19 cellular contexts compared by ENCODE assay signal in the genomic region with DNA sequence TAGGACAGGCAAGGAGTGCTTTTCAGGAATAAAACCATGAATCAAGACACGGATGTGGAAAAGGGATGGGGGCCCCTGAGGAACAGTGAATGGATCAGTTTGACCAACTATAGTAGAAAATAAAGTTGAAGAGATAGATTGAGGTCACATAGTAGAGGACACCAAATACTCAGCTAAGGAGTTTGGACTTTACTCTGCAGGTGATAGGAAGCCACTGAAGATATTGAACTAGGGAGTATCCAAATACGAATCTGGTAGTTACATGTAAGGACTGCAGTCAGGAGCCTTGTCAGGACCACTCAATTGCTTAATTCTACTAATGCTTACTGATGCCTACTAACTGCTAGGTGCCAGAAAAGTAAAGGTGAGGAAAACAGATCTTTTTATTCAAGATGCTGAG. TPM values are rescaled to one million over a fixed set of nuclear protein-coding genes. Genes with fewer than 3 reads are reported as not detected.
DNase-seq lines count a peak whose midpoint lies in the region; ATAC-seq and TF ChIP-seq lines count a peak whose summit lies in the region.
"Had no signal": no experiment of that assay in that cellular context is flagged by ENCODE, and none has a peak within 500 bp of the region (broad histone marks: within the 10 kb centered on the region; RNA-seq: fewer than 3 reads in every experiment).

No MANE protein-coding gene starts in this region.

- CTCF ChIA-PET in Caco-2 (lab: Charles Lee), result no interaction called here

- no peaks in the 10 kb centered on the region for H3K9me3 Mint-ChIP-seq in Caco-2 (ENCODE audit: unreplicated experiment)
- H3K9me3 Mint-ChIP-seq in GM23338, result no peaks in the 10 kb centered on the region
- H3K9me3 Mint-ChIP-seq: CD14-positive monocyte had no signal

- WGBS in right lobe of liver (ENCODE audit: insufficient coverage, low coverage, low lambda C conversion rate, missing lambda C conversion rate), result 34% methylated on average over 2 of the region's 2 CpGs
- 74% methylated on average over 2 of the region's 2 CpGs for WGBS in prostate gland
- WGBS in neuronal stem cell (ENCODE audit: extremely low coverage in 2 of 2, insufficient read length in 2 of 2, insufficient replicate concordance in 1 of 2), 2 donors, result no CpG with 5 or more reads among the region's 2 CpGs

- no peak overlapping the region for H3K14ac ChIP-seq in neuronal stem cell (ENCODE audit: low read length)

- no peaks in the 10 kb centered on the region for H3K79me2 ChIP-seq in GM23338 (replicated peaks; ENCODE audit: insufficient read depth)

- no peaks in the 10 kb centered on the region for H3F3A ChIP-seq in GM23338 (replicated peaks; ENCODE audit: low read depth)

- intact Hi-C loops in Caco-2 (cut with micrococcal nuclease; ENCODE audit: unreplicated experiment) (loop anchor here (5.0 kb wide), 1 partner anchor 39 kb away; no protein-coding TSS in a partner anchor), right lobe of liver (cut with DNase I) (no loop called here), prostate gland (cut with DNase I) (no loop called here)

- no peak overlapping the region for H2BK120ac ChIP-seq in neuronal stem cell (ENCODE audit: low read depth, low read length)

- DNase-seq in Caco-2 (no peak), right lobe of liver (no peak), prostate gland (ENCODE audit: low spot score) (no peak), GM23338 (ENCODE audit: low spot score) (no peak), neuronal stem cell (ENCODE audit: low spot score) (no peak), omental fat pad (ENCODE audit: low spot score) (no peak), globus pallidus (ENCODE audit: low spot score) (no peak)
- DNase-seq: DMS79, H7, Karpas-422, NCI-H187, NCI-H446 treated with DMSO at 0.1 percent for 48 hours, NCI-H526 treated with DMSO at 0.1 percent for 48 hours, OCI-M1, SHP77 treated with DMSO at 0.1 percent for 48 hours had no signal

- ATAC-seq in right lobe of liver (peak; percentile 34 to 43 (median 40)), GM23338 (no peak), omental fat pad (ENCODE audit: low FRiP score) (no peak)
- ATAC-seq: A549 had no signal

- H3K27me3 Mint-ChIP-seq in Caco-2 (ENCODE audit: insufficient read depth, unreplicated experiment), result no peaks in the 10 kb centered on the region
- H3K27me3 Mint-ChIP-seq in GM23338 (ENCODE audit: insufficient read depth, low read depth, poor library complexity), result peaks cover 2% of the 10 kb centered on the region
- H3K27me3 Mint-ChIP-seq: B cell had no signal

- H3K9ac ChIP-seq in duodenal mucosa (ENCODE audit: low read depth in 1 of 2, low read length in 2 of 2), result peak overlapping the region; percentile 4 to 15
- no peak overlapping the region for H3K9ac ChIP-seq in neuronal stem cell (ENCODE audit: low read depth, low read length, poor library complexity)

- no TSS peak for BruUV-seq in Caco-2 (replicated peaks; lab: Mats Ljungman, UMichigan)

- no peak overlapping the region for H2BK5ac ChIP-seq in neuronal stem cell (ENCODE audit: low read length)

- H4K20me1 ChIP-seq in GM23338 (replicated peaks; ENCODE audit: insufficient read depth), result no peaks in the 10 kb centered on the region; the same call in 1 of the 2 replicates

- no peak overlapping the region for H2AFZ ChIP-seq in GM23338
- no peak overlapping the region for H2AFZ ChIP-seq in neuronal stem cell (ENCODE audit: low read length)

- H3K4me1 Mint-ChIP-seq in Caco-2 (ENCODE audit: low read depth, unreplicated experiment) (peaks cover 27% of the 10 kb centered on the region), GM23338 (no peaks in the 10 kb centered on the region)
- H3K4me1 Mint-ChIP-seq: CD14-positive monocyte had no signal

- no peaks in the 10 kb centered on the region for H3K79me1 ChIP-seq in neuronal stem cell (ENCODE audit: low read depth, low read length)

- H3K27ac Mint-ChIP-seq in Caco-2 (ENCODE audit: unreplicated experiment) (peak overlapping the region; percentile 60), GM23338 (no peak overlapping the region)
- H3K27ac Mint-ChIP-seq: B cell had no signal

- TF ChIP-seq POLR2A in right lobe of liver (IDR thresholded peaks at IDR 0.05) (no peak), prostate gland (IDR thresholded peaks at IDR 0.05) (no peak)

- H2BK15ac ChIP-seq in neuronal stem cell (ENCODE audit: low read length), result no peak overlapping the region

- H3K4me2 ChIP-seq in GM23338 (no peak overlapping the region), neuronal stem cell (ENCODE audit: insufficient read depth, low read length, poor library complexity, severe bottlenecking) (no peak overlapping the region)

- H3K9me3 ChIP-seq in Caco-2 (no peaks in the 10 kb centered on the region), duodenal mucosa (ENCODE audit: control insufficient read depth in 1 of 2, low read length in 2 of 2) (no peaks in the 10 kb centered on the region), right lobe of liver (no peaks in the 10 kb centered on the region), prostate gland (no peaks in the 10 kb centered on the region), neuronal stem cell (replicated peaks in 1 of 2; ENCODE audit: control insufficient read depth in 2 of 2, insufficient read depth in 1 of 2, low read depth in 1 of 2, low read length in 2 of 2) (no peaks in the 10 kb centered on the region)
- H3K9me3 ChIP-seq: A549 had no signal

- H3K36me3 Mint-ChIP-seq in Caco-2 (ENCODE audit: insufficient read depth, unreplicated experiment), result no peaks in the 10 kb centered on the region
- H3K36me3 Mint-ChIP-seq in GM23338 (ENCODE audit: low read depth), result no peaks in the 10 kb centered on the region

- no peak overlapping the region for H4K8ac ChIP-seq in neuronal stem cell (ENCODE audit: low read depth, low read length)

- H3K4me3 ChIP-seq in Caco-2 (ENCODE audit: low read depth, low read length) (no peak overlapping the region), duodenal mucosa (ENCODE audit: low read depth in 1 of 2, low read length in 2 of 2) (peak overlapping the region in 1 of 2 donors; percentile 0), right lobe of liver (no peak overlapping the region), prostate gland (no peak overlapping the region), GM23338 (no peak overlapping the region), neuronal stem cell (ENCODE audit: low read length in 2 of 2) (no peak overlapping the region)
- H3K4me3 ChIP-seq: A549 had no signal

- no peak overlapping the region for H2AK5ac ChIP-seq in neuronal stem cell (ENCODE audit: low read depth, low read length)

- H4K91ac ChIP-seq in neuronal stem cell (ENCODE audit: low read depth, low read length, poor library complexity), result no peak overlapping the region

- no peaks in the 10 kb centered on the region for H3K27me3 ChIP-seq in Caco-2 (replicated peaks; ENCODE audit: control insufficient read depth, insufficient read depth, low read length)
- no peaks in the 10 kb centered on the region for H3K27me3 ChIP-seq in duodenal mucosa (ENCODE audit: control insufficient read depth in 1 of 2, insufficient read depth in 2 of 2, low read length in 2 of 2)
- no peaks in the 10 kb centered on the region for H3K27me3 ChIP-seq in right lobe of liver
- H3K27me3 ChIP-seq in prostate gland (replicated peaks; ENCODE audit: insufficient read depth), result no peaks in the 10 kb centered on the region
- H3K27me3 ChIP-seq in GM23338 (ENCODE audit: insufficient read depth), result no peaks in the 10 kb centered on the region
- no peaks in the 10 kb centered on the region for H3K27me3 ChIP-seq in neuronal stem cell (ENCODE audit: control insufficient read depth in 3 of 3, insufficient read depth in 3 of 3, low read depth in 1 of 3, low read length in 3 of 3)

- no peaks in the 10 kb centered on the region for H3K36me3 ChIP-seq in Caco-2 (ENCODE audit: control insufficient read depth, insufficient read depth, low read length)
- H3K36me3 ChIP-seq in duodenal mucosa (ENCODE audit: control insufficient read depth in 1 of 2, insufficient read depth in 2 of 2, low read length in 2 of 2), result peaks cover 0 to 9% of the 10 kb centered on the region in 2 donors
- H3K36me3 ChIP-seq in right lobe of liver, result no peaks in the 10 kb centered on the region
- H3K36me3 ChIP-seq in prostate gland, result no peaks in the 10 kb centered on the region
- no peaks in the 10 kb centered on the region for H3K36me3 ChIP-seq in GM23338 (ENCODE audit: insufficient read depth)
- peaks cover 2 to 5% of the 10 kb centered on the region in 2 donors for H3K36me3 ChIP-seq in neuronal stem cell (replicated peaks in 1 of 2; ENCODE audit: control insufficient read depth in 2 of 2, insufficient read depth in 2 of 2, low read length in 2 of 2)

- POLR2A ChIA-PET in Caco-2 (lab: Charles Lee), result no interaction called here

- H3K4me3 Mint-ChIP-seq in Caco-2 (ENCODE audit: unreplicated experiment) (no peak overlapping the region), GM23338 (no peak overlapping the region)
- H3K4me3 Mint-ChIP-seq: B cell, CD14-positive monocyte had no signal

- H2BK12ac ChIP-seq in neuronal stem cell (ENCODE audit: low read length), result no peak overlapping the region

- H3K9me2 ChIP-seq in GM23338 (ENCODE audit: insufficient read depth), result no peaks in the 10 kb centered on the region

- peak overlapping the region; percentile 26 for H3K27ac ChIP-seq in duodenal mucosa (ENCODE audit: low read depth, low read length)
- H3K27ac ChIP-seq in right lobe of liver, result peak overlapping the region in 2 of 3 donors; percentile 93 to 95
- H3K27ac ChIP-seq in prostate gland, result peak overlapping the region; percentile 46 to 54
- H3K27ac ChIP-seq in GM23338 (ENCODE audit: low read depth), result no peak overlapping the region
- H3K27ac ChIP-seq in neuronal stem cell (replicated peaks; ENCODE audit: low read length), result no peak overlapping the region

- no peak overlapping the region for H3K18ac ChIP-seq in neuronal stem cell (ENCODE audit: low read length)

- H3K4ac ChIP-seq in neuronal stem cell (ENCODE audit: low read length), result no peak overlapping the region

- H3K23ac ChIP-seq in neuronal stem cell (ENCODE audit: low read depth, low read length, poor library complexity), result no peak overlapping the region

- TF ChIP-seq CTCF in Caco-2 (IDR thresholded peaks at IDR 0.05; ENCODE audit: insufficient read depth in 1 of 2, low read depth in 1 of 2, low read length in 1 of 2, severe bottlenecking in 1 of 2, unreplicated experiment in 1 of 2) (no peak), right lobe of liver (IDR thresholded peaks at IDR 0.05) (no peak), prostate gland (IDR thresholded peaks at IDR 0.05) (no peak), GM23338 (conservative IDR thresholded peaks at IDR 0.05; ENCODE audit: low read depth in 2 of 2) (no peak), omental fat pad (IDR thresholded peaks at IDR 0.05) (no peak)

- peaks cover 41% of the 10 kb centered on the region for H3K4me1 ChIP-seq in Caco-2
- H3K4me1 ChIP-seq in duodenal mucosa (ENCODE audit: control insufficient read depth in 1 of 2, insufficient read depth in 2 of 2, low read length in 2 of 2), result peaks cover 19 to 22% of the 10 kb centered on the region in 2 donors
- H3K4me1 ChIP-seq in right lobe of liver, result peaks cover 0 to 35% (median 14%) of the 10 kb centered on the region in 4 donors
- peaks cover 5% of the 10 kb centered on the region for H3K4me1 ChIP-seq in prostate gland (replicated peaks)
- no peaks in the 10 kb centered on the region for H3K4me1 ChIP-seq in GM23338 (ENCODE audit: insufficient read depth)
- H3K4me1 ChIP-seq in neuronal stem cell (ENCODE audit: control insufficient read depth in 2 of 2, insufficient read depth in 1 of 2, low read depth in 1 of 2, low read length in 2 of 2), result no peaks in the 10 kb centered on the region

RNA-seq across cellular contexts. Expression of a gene that starts 20.4 kb away (rescaled TPM):
- 9.1 and 9.3 TPM in 2 replicates for total RNA-seq in Caco-2 (2022)
- 100 to 1,000 TPM in 4 of 6 experiments, 10 to 100 TPM in 2; 96.6 to 334 (median 150) TPM for total RNA-seq in right lobe of liver
- total RNA-seq in prostate gland, result 10 to 100 TPM; 33.4 to 63.6 TPM
- 5.5 and 7.9 TPM in 2 replicates for total RNA-seq in GM23338 (2014; rRNA removed; shearing (Covaris generic))
- 3.5 and 4.6 TPM in 2 replicates for polyA plus RNA-seq in GM23338 (2016; fragmentation: Nextera tagmentation; extraction: Ambion mirVana)
- polyA plus RNA-seq in neuronal stem cell (2013, experiment 1 of 2), result 8.4 TPM
- 8.0 TPM for polyA plus RNA-seq in neuronal stem cell (2013, experiment 2 of 2)
- 10 to 100 TPM in 3 of 4 donors, 1 to 10 TPM in 1; 6.8 to 12.7 (median 12.0) TPM for total RNA-seq in omental fat pad

RNA-seq across cellular contexts. Expression of a gene that starts 20.4 kb away (rescaled TPM):
- total RNA-seq in Caco-2 (2022), result 0.66 and 0.91 TPM in 2 replicates
- total RNA-seq in right lobe of liver, result 1 to 10 TPM in 5 of 6 experiments, under 1 TPM in 1; 0.81 to 3.3 (median 1.3) TPM
- total RNA-seq in prostate gland, result 1 to 10 TPM; 3.6 to 5.9 TPM
- total RNA-seq in GM23338 (2014; rRNA removed; shearing (Covaris generic)), result 0.24 TPM in 1 of 2 replicates, not detected in the other
- 0.40 and 0.53 TPM in 2 replicates for polyA plus RNA-seq in GM23338 (2016; fragmentation: Nextera tagmentation; extraction: Ambion mirVana)
- polyA plus RNA-seq in neuronal stem cell (2013, experiment 1 of 2), result 2.2 TPM
- polyA plus RNA-seq in neuronal stem cell (2013, experiment 2 of 2), result 2.8 TPM
- total RNA-seq in omental fat pad, result 10 to 100 TPM in 1 of 4 donors, 1 to 10 TPM in 3; 4.0 to 10.4 (median 5.7) TPM

RNA-seq across cellular contexts. Expression of a gene that starts 48.6 kb away (rescaled TPM):
- total RNA-seq in Caco-2 (2022), result 18.0 and 21.3 TPM in 2 replicates
- total RNA-seq in right lobe of liver, result 10 to 100 TPM; 11.6 to 60.9 (median 16.8) TPM
- total RNA-seq in prostate gland, result 10 to 100 TPM; 26.1 to 59.9 TPM
- 13.8 and 14.9 TPM in 2 replicates for total RNA-seq in GM23338 (2014; rRNA removed; shearing (Covaris generic))
- polyA plus RNA-seq in GM23338 (2016; fragmentation: Nextera tagmentation; extraction: Ambion mirVana), result 6.8 and 8.9 TPM in 2 replicates
- 7.6 TPM for polyA plus RNA-seq in neuronal stem cell (2013, experiment 1 of 2)
- polyA plus RNA-seq in neuronal stem cell (2013, experiment 2 of 2), result 7.9 TPM
- total RNA-seq in omental fat pad, result 10 to 100 TPM; 17.8 to 57.2 (median 27.4) TPM

RNA-seq across cellular contexts. Expression of a gene that starts 48.8 kb away (rescaled TPM):
- total RNA-seq in Caco-2 (2022) (1.4 and 1.6 TPM in 2 replicates), right lobe of liver (1 to 10 TPM; 1.3 to 2.3 (median 1.5) TPM), prostate gland (10 to 100 TPM in 1 of 2 donors, 1 to 10 TPM in 1; 9.3 to 13.8 TPM), omental fat pad (1 to 10 TPM; 1.8 to 6.5 (median 3.1) TPM)
- 0.04 and 0.28 TPM in 2 replicates for total RNA-seq in GM23338 (2014; rRNA removed; shearing (Covaris generic))
- polyA plus RNA-seq in GM23338 (2016; fragmentation: Nextera tagmentation; extraction: Ambion mirVana), result 2.3 and 2.8 TPM in 2 replicates
- polyA plus RNA-seq in neuronal stem cell (2013, experiment 1 of 2), result 1.1 TPM
- polyA plus RNA-seq in neuronal stem cell (2013, experiment 2 of 2), result 1.1 TPM

Comparison
In these comparisons a context has a peak if more than half of its experiments do, and no peak if none do; other contexts are left out.
1. H3K27ac ChIP-seq: peak in duodenal mucosa (single experiment), right lobe of liver (2 of 3) and prostate gland (2 of 2); none in GM23338 (single experiment) and neuronal stem cell (single experiment).
2. ATAC-seq: peak in right lobe of liver (4 of 4); none in GM23338 (single experiment) and omental fat pad (single experiment).